11 cellular contexts compared by ENCODE assay signal in the genomic region with DNA sequence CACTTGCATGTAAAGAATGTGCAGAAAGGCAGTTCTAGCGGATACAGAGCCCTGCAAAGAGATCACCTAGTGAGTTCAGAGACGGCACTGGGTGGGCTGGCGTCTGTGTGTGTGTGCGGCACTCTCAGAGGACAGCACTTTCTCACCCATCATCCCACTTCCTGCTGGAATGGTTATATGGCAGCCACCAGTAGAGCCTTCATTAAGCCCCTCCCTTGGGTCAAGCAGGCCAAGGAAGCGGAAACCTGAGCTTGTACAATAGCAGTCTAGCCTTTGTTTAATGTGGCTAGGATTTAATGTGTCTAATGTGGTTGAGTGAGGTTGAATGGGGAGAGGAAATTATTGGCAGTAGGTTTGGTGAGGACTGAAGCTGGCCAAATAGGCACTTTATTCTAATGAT.
"Had no signal": no experiment of that assay in that cellular context is flagged by ENCODE, and none has a peak within 500 bp of the region (broad histone marks: within the 10 kb centered on the region; RNA-seq: fewer than 3 reads in every experiment).

No MANE protein-coding gene starts in this region.

- DNase-seq: activated CD4-positive, alpha-beta memory T cell treated with anti-CD3 and anti-CD28 coated beads, Interleukin-2, amount 10 ng/mL, durations not matched to agents 7 days and 5 days; activated gamma-delta T cell treated with Interleukin-2 at 50 U/mL for 16 hours; activated naive CD8-positive, alpha-beta T cell treated with anti-CD3 and anti-CD28 coated beads for 36 hours; activated T-cell treated with anti-CD3 and anti-CD28 coated beads, Interleukin-2, amount 50 U/mL, for 72 hours; endodermal cell; erythroblast; hippocampal formation; lower lobe of right lung; midbrain; posterior cingulate gyrus; stomach had no signal
